In genomic region chr20:49291200-49291599, GRCh38 we compare ENCODE assay signal across 14 cellular contexts. TPM values are rescaled to one million over a fixed set of nuclear protein-coding genes. Genes with fewer than 3 reads are reported as not detected.
DNase-seq lines count a peak whose midpoint lies in the region; ATAC-seq, FAIRE-seq and TF ChIP-seq lines count a peak whose summit lies in the region.
"Had no signal": no experiment of that assay in that cellular context is flagged by ENCODE, and none has a peak within 500 bp of the region (broad histone marks: within the 10 kb centered on the region; RNA-seq: fewer than 3 reads in every experiment).

No MANE protein-coding gene starts in this region.

- H2AFZ ChIP-seq in GM12878 (ENCODE audit: control insufficient read depth, low read depth, low read length): no peak overlapping the region

- no peak for DNase-seq in activated CD8-positive, alpha-beta memory T cell treated with anti-CD3 and anti-CD28 coated beads, Interleukin-2, amount 10 ng/mL, durations not matched to agents 7 days and 5 days
- DNase-seq in activated CD8-positive, alpha-beta memory T cell treated with anti-CD3 and anti-CD28 coated beads, Interleukin-2, amount 50 U/mL, for 4 hours: no peak
- no peak for DNase-seq in NB4 (ENCODE audit: low read depth)
- DNase-seq in GM12878 (ENCODE audit: low read depth, low spot score): no peak
- no peak for DNase-seq in GM19238 (ENCODE audit: insufficient read length, low spot score)
- DNase-seq in DMS79 treated with DMSO at 0.1 percent for 48 hours (lab: John Stamatoyannopoulos, UW): no peak
- DNase-seq: DMS79; gastrocnemius medialis; NCI-H1092; Peyer's patch; stimulated activated CD4-positive, alpha-beta T cell treated with anti-CD3 and anti-CD28 coated beads, Interleukin-1b, Interleukin-23, amount 100 ng/mL, for 48 hours had no signal

- no peak overlapping the region for H3K4me2 ChIP-seq in GM12878 (ENCODE audit: control insufficient read depth, insufficient read depth)

- POLR2A ChIA-PET in GM12878 (lab: Charles Lee): interaction anchor here (1.1 to 1.9 kb wide), 3 partner anchors 9 to 13 kb away, joined by 4 to 6 read pairs (median 4); no protein-coding TSS in a partner anchor

- intact Hi-C loops in GM12878 (cut with micrococcal nuclease; ENCODE audit: unreplicated experiment): no loop called here

- CTCF ChIA-PET in activated CD8-positive, alpha-beta memory T cell treated with anti-CD3 and anti-CD28 coated beads, Interleukin-2, amount 10 ng/mL, durations not matched to agents 7 days and 5 days (lab: Charles Lee): no interaction called here
- CTCF ChIA-PET in GM12878 (lab: Yijun Ruan, JAX): no interaction called here

- H3K4me1 ChIP-seq in GM12878 (ENCODE audit: control insufficient read depth, insufficient read depth, low read length) (peaks cover 7% of the 10 kb centered on the region; the same call in 1 of the 2 replicates), neutrophil (ENCODE audit: control insufficient read depth in 1 of 2, insufficient read depth in 1 of 2, low read depth in 1 of 2, low read length in 1 of 2) (peaks cover 23 to 27% of the 10 kb centered on the region in 2 experiments), gastroesophageal sphincter (no peaks in the 10 kb centered on the region)
- H3K4me1 ChIP-seq: gastrocnemius medialis, Peyer's patch had no signal

- RAD21 ChIA-PET in GM12878 (lab: Charles Lee; ENCODE audit: unreplicated experiment): no interaction called here

- H3K36me3 Mint-ChIP-seq in activated CD8-positive, alpha-beta memory T cell treated with anti-CD3 and anti-CD28 coated beads, Interleukin-2, amount 10 ng/mL, durations not matched to agents 7 days and 5 days: peaks cover 72% of the 10 kb centered on the region

- H3K9me3 ChIP-seq in GM12878 (replicated peaks; ENCODE audit: control insufficient read depth, insufficient read depth, low read length): peaks cover 15% of the 10 kb centered on the region
- H3K9me3 ChIP-seq in neutrophil: no peaks in the 10 kb centered on the region
- H3K9me3 ChIP-seq in gastroesophageal sphincter: peaks cover 0 to 16% (median 0%) of the 10 kb centered on the region in 3 donors

- in situ Hi-C loops in GM12878 (cut with MboI): no loop called here

- H3K9me3 Mint-ChIP-seq in activated CD8-positive, alpha-beta memory T cell treated with anti-CD3 and anti-CD28 coated beads, Interleukin-2, amount 10 ng/mL, durations not matched to agents 7 days and 5 days (ENCODE audit: low read depth): peaks cover 9% of the 10 kb centered on the region

- FAIRE-seq in GM12878 (lab: Jason Lieb, UNC): no peak
- FAIRE-seq: islet of Langerhans had no signal

- WGBS in GM12878 (ENCODE audit: insufficient coverage, insufficient replicate concordance, low lambda C conversion rate, missing lambda C conversion rate): 7% methylated on average over 1 of the region's 1 CpG
- WGBS in gastroesophageal sphincter (ENCODE audit: low coverage in 1 of 2), 2 donors: 0 to 33% methylated on average over 1 of the region's 1 CpG

- SMC1A ChIA-PET in GM12878 (lab: Charles Lee; ENCODE audit: uncharacterized antibody, unreplicated experiment): interaction anchor here (1.1 kb wide), 1 partner anchor 12 kb away, joined by 3 read pairs; no protein-coding TSS in a partner anchor

- H3K27ac ChIP-seq in GM12878 (ENCODE audit: control insufficient read depth, insufficient read depth) (peak overlapping the region; percentile 11; the same call in 1 of the 2 replicates), neutrophil (peak overlapping the region; percentile 48), gastroesophageal sphincter (no peak overlapping the region)
- H3K27ac ChIP-seq: gastrocnemius medialis, Peyer's patch had no signal

- H3K36me3 ChIP-seq in GM12878 (ENCODE audit: control insufficient read depth in 2 of 2, insufficient read depth in 2 of 2, low read length in 1 of 2): peaks cover 26 to 38% of the 10 kb centered on the region in 2 experiments
- peaks cover 79% of the 10 kb centered on the region for H3K36me3 ChIP-seq in neutrophil
- H3K36me3 ChIP-seq in gastroesophageal sphincter: peaks cover 8 to 80% of the 10 kb centered on the region in 2 donors

- H3K9ac ChIP-seq in GM12878 (ENCODE audit: control insufficient read depth, insufficient read depth, low read length): no peak overlapping the region

- H3K27me3 Mint-ChIP-seq in activated CD8-positive, alpha-beta memory T cell treated with anti-CD3 and anti-CD28 coated beads, Interleukin-2, amount 10 ng/mL, durations not matched to agents 7 days and 5 days: no peaks in the 10 kb centered on the region

- no peak for ATAC-seq in activated CD8-positive, alpha-beta memory T cell treated with anti-CD3 and anti-CD28 coated beads, Interleukin-2, amount 10 ng/mL, durations not matched to agents 7 days and 5 days
- ATAC-seq in GM12878: peak; percentile 15; the same call in 2 of the 3 replicates
- no peak for ATAC-seq in gastroesophageal sphincter
- ATAC-seq: gastrocnemius medialis had no signal

- peak overlapping the region; percentile 58 for H3K27ac Mint-ChIP-seq in activated CD8-positive, alpha-beta memory T cell treated with anti-CD3 and anti-CD28 coated beads, Interleukin-2, amount 10 ng/mL, durations not matched to agents 7 days and 5 days

- TF ChIP-seq EP300 in GM12878 (IDR thresholded peaks at IDR 0.05; ENCODE audit: borderline replicate concordance in 1 of 2, control insufficient read depth in 1 of 2, low read depth in 2 of 2, low read length in 2 of 2): no peak
- TF ChIP-seq EP300 in gastroesophageal sphincter (IDR thresholded peaks at IDR 0.05): no peak

- TF ChIP-seq CTCF in NB4 (IDR thresholded peaks at IDR 0.05; ENCODE audit: low read depth, low read length) (no peak), GM12878 (IDR thresholded peaks at IDR 0.05 in 2 of 3, conservative IDR thresholded peaks at IDR 0.05 in 1 of 3; ENCODE audit: control insufficient read depth in 2 of 3, extremely low read depth in 1 of 3, insufficient read depth in 1 of 3, low read depth in 3 of 3, low read length in 3 of 3) (no peak), neutrophil (IDR thresholded peaks at IDR 0.05) (no peak), gastroesophageal sphincter (IDR thresholded peaks at IDR 0.05) (no peak)

- H4K20me1 ChIP-seq in GM12878 (ENCODE audit: control insufficient read depth, insufficient read depth): peaks cover 10% of the 10 kb centered on the region

- H3K79me2 ChIP-seq in GM12878 (ENCODE audit: control insufficient read depth, insufficient read depth, low read length): peaks cover 24% of the 10 kb centered on the region

- BruUV-seq in GM12878 (replicated peaks; lab: Mats Ljungman, UMichigan): no TSS peak

- no peak overlapping the region for H3K4me3 Mint-ChIP-seq in activated CD8-positive, alpha-beta memory T cell treated with anti-CD3 and anti-CD28 coated beads, Interleukin-2, amount 10 ng/mL, durations not matched to agents 7 days and 5 days

- H3K4me1 Mint-ChIP-seq in activated CD8-positive, alpha-beta memory T cell treated with anti-CD3 and anti-CD28 coated beads, Interleukin-2, amount 10 ng/mL, durations not matched to agents 7 days and 5 days: peaks cover 28% of the 10 kb centered on the region

- peak; percentile 9 for TF ChIP-seq POLR2A in NB4 (IDR thresholded peaks at IDR 0.05; ENCODE audit: extremely low read depth, insufficient read length)
- no peak for TF ChIP-seq POLR2A in GM12878 (IDR thresholded peaks at IDR 0.05; ENCODE audit: low read depth, low read length)
- TF ChIP-seq POLR2A in gastroesophageal sphincter (IDR thresholded peaks at IDR 0.05): no peak

- no peak for TF ChIP-seq RAD21 in GM12878 (IDR thresholded peaks at IDR 0.05; ENCODE audit: insufficient read depth, low read depth, low read length)

- H3K27me3 ChIP-seq in GM12878 (replicated peaks in 1 of 2; ENCODE audit: control insufficient read depth in 2 of 2, insufficient read depth in 2 of 2, low read length in 1 of 2) (no peaks in the 10 kb centered on the region), neutrophil (no peaks in the 10 kb centered on the region), gastroesophageal sphincter (no peaks in the 10 kb centered on the region)
- H3K27me3 ChIP-seq: gastrocnemius medialis, Peyer's patch had no signal

- H3K4me3 ChIP-seq in NB4 (ENCODE audit: low read depth, low read length) (no peak overlapping the region), GM12878 (no peak overlapping the region), neutrophil (ENCODE audit: low read depth in 1 of 2, low read length in 1 of 2) (no peak overlapping the region), gastroesophageal sphincter (no peak overlapping the region)
- H3K4me3 ChIP-seq: gastrocnemius medialis, Peyer's patch had no signal

TF ChIP-seq in GM12878, 131 proteins besides CTCF, POLR2A, EP300 and RAD21:
- TF ChIP-seq NR2F1 (conservative IDR thresholded peaks at IDR 0.05): no peak
- no peak for TF ChIP-seq ESRRA (IDR thresholded peaks at IDR 0.05; ENCODE audit: low read length)
- no peak for TF ChIP-seq BACH1 (IDR thresholded peaks at IDR 0.05; ENCODE audit: borderline replicate concordance)

RNA-seq across cellular contexts. Expression of gene ZNFX1, which starts 13.3 kb away (rescaled TPM):
- total RNA-seq in activated CD8-positive, alpha-beta memory T cell treated with anti-CD3 and anti-CD28 coated beads, Interleukin-2, amount 10 ng/mL, durations not matched to agents 7 days and 5 days: 10 to 100 TPM; 69.2 to 88.6 TPM
- 51.3 and 51.5 TPM in 2 replicates for total RNA-seq in GM12878 (2013; cell fraction: nucleolus; rRNA removed)
- 31.5 and 32.1 TPM in 2 replicates for total RNA-seq in GM12878 (2014; rRNA removed)
- 26.3 and 27.8 TPM in 2 replicates for total RNA-seq in GM12878 (2014; rRNA removed; fragmentation: Illumina TruSeq; extraction: Trizol)
- 29.8 and 30.6 TPM in 2 replicates for total RNA-seq in GM12878 (2021)
- 14.5 TPM for polyA plus RNA-seq in GM12878 (2011; ENCODE audit: low read depth)
- polyA plus RNA-seq in GM12878 (2011; rRNA removed): 6.9 and 9.1 TPM in 2 replicates
- 14.1 and 18.0 TPM in 2 replicates for polyA plus RNA-seq in GM12878 (2011; cell fraction: cytosol; rRNA removed)
- polyA plus RNA-seq in GM12878 (2011; cell fraction: nucleus; rRNA removed): 6.9 and 11.6 TPM in 2 replicates
- polyA plus RNA-seq in GM12878 (2012): 16.7 and 17.2 TPM in 2 replicates
- 26.4 and 28.5 TPM in 2 replicates for polyA plus RNA-seq in GM12878 (2014; fragmentation: Illumina TruSeq; extraction: Trizol)
- polyA plus RNA-seq in GM12878 (2014; fragmentation: Nextera tagmentation; extraction: Ambion mirVana): 10 to 100 TPM in 1 of 2 experiments, 1 to 10 TPM in 1; 7.4 to 14.6 TPM
- 16.4 and 18.2 TPM in 2 replicates for polyA plus RNA-seq in GM12878 (2014; rRNA removed)
- polyA plus RNA-seq in GM12878 (2016; fragmentation: Nextera tagmentation; extraction: Ambion mirVana): 10 to 100 TPM; 24.9 to 27.2 TPM
- 30.2 and 32.8 TPM in 2 replicates for polyA minus RNA-seq in GM12878 (2011; rRNA and poly(A)+ RNA removed)
- polyA minus RNA-seq in GM12878 (2011; cell fraction: cytosol; rRNA and poly(A)+ RNA removed): 14.2 and 16.9 TPM in 2 replicates
- 15.8 and 18.1 TPM in 2 replicates for polyA minus RNA-seq in GM12878 (2011; cell fraction: nucleus; rRNA and poly(A)+ RNA removed)
- 10 to 100 TPM; 36.2 to 46.6 (median 41.5) TPM for total RNA-seq in gastroesophageal sphincter

Comparison
In these comparisons a context has a peak if more than half of its experiments do, and no peak if none do; other contexts are left out.
1. H3K27ac ChIP-seq: peak in GM12878 (single experiment) and neutrophil (single experiment); none in gastroesophageal sphincter (0 of 4).